Comparison of ENCODE assay signal across 8 cellular contexts in genomic region chr12:123532808-123533649, GRCh38. TPM values are rescaled to one million over a fixed set of nuclear protein-coding genes. Genes with fewer than 3 reads are reported as not detected.
DNase-seq lines count a peak whose midpoint lies in the region; ATAC-seq and TF ChIP-seq lines count a peak whose summit lies in the region.

No MANE protein-coding gene starts in this region.

- H2AFZ ChIP-seq in DND-41 (ENCODE audit: low read depth, low read length): peak overlapping the region; percentile 82

- H4K20me1 ChIP-seq in DND-41 (ENCODE audit: insufficient read depth, low read length): 0 out of 2 replicates have a peak, but pooled peaks cover 3% of the 10 kb centered on the region

- no peaks in the 10 kb centered on the region for H3K27me3 ChIP-seq in DND-41 (ENCODE audit: insufficient read depth, low read length, poor library complexity)
- peaks cover 9% of the 10 kb centered on the region for H3K27me3 ChIP-seq in HL-60 (ENCODE audit: insufficient read depth, poor library complexity, severe bottlenecking)
- H3K27me3 ChIP-seq in naive thymus-derived CD4-positive, alpha-beta T cell (ENCODE audit: control insufficient read depth in 2 of 2, insufficient read depth in 2 of 2, low read length in 2 of 2): no peaks in the 10 kb centered on the region

- H3K4me3 Mint-ChIP-seq in naive thymus-derived CD4-positive, alpha-beta T cell: peak overlapping the region; percentile 80 to 91 (median 86)

- H3K79me2 ChIP-seq in DND-41 (ENCODE audit: insufficient read depth, low read length): peaks cover 5% of the 10 kb centered on the region

- H3K9me3 ChIP-seq in DND-41 (ENCODE audit: insufficient read depth, low read length, severe bottlenecking): no peaks in the 10 kb centered on the region
- no peaks in the 10 kb centered on the region for H3K9me3 ChIP-seq in naive thymus-derived CD4-positive, alpha-beta T cell (ENCODE audit: control insufficient read depth in 2 of 3, low read length in 3 of 3)

- peak overlapping the region; percentile 81 for H3K9ac ChIP-seq in DND-41 (ENCODE audit: low read depth, low read length)

- H3K27ac ChIP-seq in DND-41 (ENCODE audit: low read length) (peak overlapping the region; percentile 57), HL-60 (replicated peaks) (no peak overlapping the region)
- peak overlapping the region; percentile 46 for H3K27ac ChIP-seq in naive thymus-derived CD4-positive, alpha-beta T cell (ENCODE audit: low read depth, low read length)

- peak overlapping the region; percentile 97 for H3K4me2 ChIP-seq in DND-41 (ENCODE audit: insufficient read depth, low read length)

- H3K4me1 ChIP-seq in DND-41 (ENCODE audit: insufficient read depth, low read length): peaks cover 31% of the 10 kb centered on the region
- H3K4me1 ChIP-seq in naive thymus-derived CD4-positive, alpha-beta T cell (ENCODE audit: control insufficient read depth in 2 of 2, insufficient read depth in 2 of 2, low read length in 2 of 2): peaks cover 11 to 18% of the 10 kb centered on the region in 2 donors

- H3K4me3 ChIP-seq in DND-41 (ENCODE audit: low read depth in 1 of 2, low read length in 2 of 2): peak overlapping the region; percentile 45 to 90; a peak in 3 of 4 replicates
- peak overlapping the region; percentile 38 for H3K4me3 ChIP-seq in HL-60 (replicated peaks; ENCODE audit: insufficient read depth, low read length)
- H3K4me3 ChIP-seq in fibroblast of pulmonary artery (replicated peaks; ENCODE audit: low read depth, low read length): peak overlapping the region; percentile 73
- peak overlapping the region; percentile 65 for H3K4me3 ChIP-seq in naive thymus-derived CD4-positive, alpha-beta T cell (ENCODE audit: low read length)

- H3K36me3 Mint-ChIP-seq in naive thymus-derived CD4-positive, alpha-beta T cell: no peaks in the 10 kb centered on the region

- POLR2A ChIA-PET in naive thymus-derived CD4-positive, alpha-beta T cell (lab: Charles Lee): interaction anchor here (0.6 to 1.8 kb wide), 9 partner anchors 16 to 1092 kb away, joined by 3 to 5 read pairs (median 3); partner anchors contain the start of genes MPHOSPH9 and SNRNP35

- no peaks in the 10 kb centered on the region for H3K36me3 ChIP-seq in DND-41 (ENCODE audit: insufficient read depth, low read length)
- H3K36me3 ChIP-seq in naive thymus-derived CD4-positive, alpha-beta T cell (ENCODE audit: control insufficient read depth in 2 of 3, insufficient read depth in 3 of 3, low read length in 3 of 3): no peaks in the 10 kb centered on the region

- CTCF ChIA-PET in naive thymus-derived CD4-positive, alpha-beta T cell (lab: Charles Lee): no interaction called here

- no peak for TF ChIP-seq CTCF in DND-41 (IDR thresholded peaks at IDR 0.05; ENCODE audit: borderline replicate concordance, extremely low read depth, low read length, poor library complexity, severe bottlenecking)
- TF ChIP-seq CTCF in HL-60 (IDR thresholded peaks at IDR 0.05; ENCODE audit: insufficient read depth, low read length): no peak
- no peak for TF ChIP-seq CTCF in fibroblast of pulmonary artery (IDR thresholded peaks at IDR 0.05; ENCODE audit: low read length, missing control alignments)

- no peaks in the 10 kb centered on the region for H3K9me3 Mint-ChIP-seq in naive thymus-derived CD4-positive, alpha-beta T cell

- H3K27me3 Mint-ChIP-seq in naive thymus-derived CD4-positive, alpha-beta T cell: peaks cover 0 to 20% (median 0%) of the 10 kb centered on the region in 5 donors

- ATAC-seq in DND-41 (ENCODE audit: insufficient read depth, low read depth) (peak; percentile 13; the same call in 2 of the 3 replicates), GM21737 (IDR thresholded peaks at IDR 0.05; ENCODE audit: unreplicated experiment) (no peak)
- peak; percentile 46 for ATAC-seq in naive thymus-derived CD4-positive, alpha-beta T cell

- H3K4me1 Mint-ChIP-seq in naive thymus-derived CD4-positive, alpha-beta T cell: peaks cover 11 to 25% (median 16%) of the 10 kb centered on the region in 7 donors

- intact Hi-C loops in naive thymus-derived CD4-positive, alpha-beta T cell (cut with micrococcal nuclease): loop anchor here (1.0 to 5.0 kb wide), 7 partner anchors 51 to 168 kb away; partner anchors contain the start of genes RILPL2 (in 1 of the 2), SNRNP35 (in 1 of the 2) and TMED2 (in 1 of the 2)

- H3K27ac Mint-ChIP-seq in naive thymus-derived CD4-positive, alpha-beta T cell: peak overlapping the region; percentile 49 to 88 (median 72)

- DNase-seq in DND-41 (peak; percentile 11), HL-60 (ENCODE audit: low read depth in 1 of 2, low spot score in 1 of 2) (no peak), fibroblast of pulmonary artery (ENCODE audit: low read depth) (peak; percentile 35), pons (ENCODE audit: low spot score) (no peak), OCI-M1 (lab: John Stamatoyannopoulos, UW) (no peak)
- DNase-seq in activated CD8-positive, alpha-beta memory T cell treated with anti-CD3 and anti-CD28 coated beads, Interleukin-2, amount 50 U/mL, for 48 hours: peak; percentile 67
- DNase-seq in naive thymus-derived CD4-positive, alpha-beta T cell: peak in 2 of 9 donors; percentile 4 to 10

RNA-seq across cellular contexts. Expression of gene RILPL1, which starts 0.5 kb away (rescaled TPM):
- 1 to 10 TPM; 1.5 to 9.2 (median 3.9) TPM for total RNA-seq in naive thymus-derived CD4-positive, alpha-beta T cell
- polyA plus RNA-seq in naive thymus-derived CD4-positive, alpha-beta T cell: under 1 TPM in 1 of 2 donors, not detected in 1; 0.29 TPM

RNA-seq across cellular contexts. Expression of gene TMED2, which starts 51.3 kb away (rescaled TPM):
- 100 to 1,000 TPM in 2 of 5 experiments, 10 to 100 TPM in 3; 74.6 to 198 (median 98.0) TPM for total RNA-seq in naive thymus-derived CD4-positive, alpha-beta T cell
- 100 to 1,000 TPM; 199 to 256 TPM for polyA plus RNA-seq in naive thymus-derived CD4-positive, alpha-beta T cell

Comparison
In these comparisons a context has a peak if more than half of its experiments do, and no peak if none do; other contexts are left out.
1. DNase-seq: peak in DND-41 (single experiment), activated CD8-positive, alpha-beta memory T cell treated with anti-CD3 and anti-CD28 coated beads, Interleukin-2, amount 50 U/mL, for 48 hours (single experiment) and fibroblast of pulmonary artery (single experiment); none in HL-60 (0 of 2), pons (single experiment) and OCI-M1 (single experiment).
2. Peak in every context shown above with its lines, with median percentiles within 50 percentile points of each other: H3K4me3 ChIP-seq.